ENCODE assay signal across 30 cellular contexts in genomic region chr11:101929516-101929915, GRCh38. TPM values are rescaled to one million over a fixed set of nuclear protein-coding genes. Genes with fewer than 3 reads are reported as not detected.
"Had no signal": no experiment of that assay in that cellular context is flagged by ENCODE, and none has a peak within 500 bp of the region (broad histone marks: within the 10 kb centered on the region; RNA-seq: fewer than 3 reads in every experiment).

No MANE protein-coding gene starts in this region.

- H3K4me2 ChIP-seq: KMS-11, SK-N-SH had no signal

- H3K27ac ChIP-seq: brain microvascular endothelial cell, KMS-11, Peyer's patch, SJSA1 had no signal

- H3K36me3 ChIP-seq: brain microvascular endothelial cell, Peyer's patch, SJSA1 had no signal

- ATAC-seq: activated CD4-positive, CD25-positive, alpha-beta regulatory T cell treated with anti-CD3 and anti-CD28 coated beads, Interleukin-2, amount 50 U/mL, for 24 hours; activated CD8-positive, alpha-beta memory T cell treated with anti-CD3 and anti-CD28 coated beads, Interleukin-2, amount 10 ng/mL, durations not matched to agents 7 days and 5 days; activated naive CD8-positive, alpha-beta T cell treated with anti-CD3 and anti-CD28 coated beads, Interleukin-2, amount 50 U/mL, for 24 hours had no signal

- H3K4me1 ChIP-seq: Peyer's patch, SJSA1 had no signal

- DNase-seq: activated CD4-positive, alpha-beta memory T cell treated with anti-CD3 and anti-CD28 coated beads, Interleukin-2, amount 10 ng/mL, durations not matched to agents 7 days and 5 days; activated CD4-positive, alpha-beta T cell treated with anti-CD3 and anti-CD28 coated beads for 4 hours; activated CD8-positive, alpha-beta memory T cell treated with anti-CD3 and anti-CD28 coated beads for 24 hours; activated CD8-positive, alpha-beta memory T cell treated with anti-CD3 and anti-CD28 coated beads, Interleukin-2, amount 10 ng/mL, durations not matched to agents 7 days and 5 days; activated CD8-positive, alpha-beta memory T cell treated with anti-CD3 and anti-CD28 coated beads, Interleukin-2, amount 50 U/mL, for 48 hours; activated effector memory CD4-positive, alpha-beta T cell treated with Interleukin-2 at 50 U/mL for 16 hours; activated naive CD4-positive, alpha-beta T cell treated with anti-CD3 and anti-CD28 coated beads, Interleukin-2, amount 10 ng/mL, durations not matched to agents 7 days and 5 days; activated naive CD8-positive, alpha-beta T cell treated with anti-CD3 and anti-CD28 coated beads, Interleukin-2, amount 50 U/mL, for 24 hours; activated T-cell treated with anti-CD3 and anti-CD28 coated beads, Interleukin-2, amount 50 U/mL, for 48 hours; anterior cingulate cortex; brain microvascular endothelial cell; MM.1S; MV-4-11; NCI-H1092; NCI-H1436 treated with DMSO at 0.1 percent for 48 hours; NCI-H1694 treated with DMSO at 0.1 percent for 48 hours; NCI-H2029; NCI-H345; NCI-H524 treated with DMSO at 0.1 percent for 48 hours; Peyer's patch; RPMI8226; SHP77 treated with DMSO at 0.1 percent for 48 hours; SK-N-SH had no signal

- H3K27me3 ChIP-seq: brain microvascular endothelial cell, Peyer's patch, SJSA1 had no signal

- H3K9me3 ChIP-seq: Peyer's patch, SJSA1, SK-N-SH had no signal

- FAIRE-seq: TTC549 had no signal

- H3K4me3 ChIP-seq: Peyer's patch, SJSA1 had no signal

- H3K9ac ChIP-seq: KMS-11, SK-N-SH had no signal

RNA-seq across cellular contexts. Expression of gene ANGPTL5, which starts 13.2 kb away (rescaled TPM):
- total RNA-seq: activated CD4-positive, alpha-beta memory T cell treated with anti-CD3 and anti-CD28 coated beads, Interleukin-2, amount 10 ng/mL, durations not matched to agents 7 days and 5 days; activated CD8-positive, alpha-beta memory T cell treated with anti-CD3 and anti-CD28 coated beads, Interleukin-2, amount 10 ng/mL, durations not matched to agents 7 days and 5 days; chondrocyte; LHCN-M2; NCI-H460; Peyer's patch; SJSA1 had no signal
- polyA plus RNA-seq: SK-N-SH had no signal
